Comparison of ENCODE assay signal across 8 cellular contexts in the genomic region with DNA sequence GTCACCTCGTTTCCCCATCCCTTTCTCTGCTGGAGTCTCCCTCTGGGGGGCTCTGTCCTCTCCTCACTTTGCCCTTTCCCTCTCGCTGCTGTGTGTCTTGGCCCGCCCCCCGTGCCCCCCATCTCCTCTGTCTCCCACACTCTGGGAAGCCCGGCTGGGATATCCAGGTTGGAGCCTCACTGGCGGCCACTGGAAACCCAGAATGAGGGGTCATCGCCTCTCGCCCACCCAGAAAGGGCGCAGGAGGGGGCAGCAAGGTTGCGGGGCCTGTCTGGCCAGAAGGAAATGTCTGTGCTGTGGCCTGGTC. TPM values are rescaled to one million over a fixed set of nuclear protein-coding genes. Genes with fewer than 3 reads are reported as not detected.
DNase-seq lines count a peak whose midpoint lies in the region; ATAC-seq and TF ChIP-seq lines count a peak whose summit lies in the region.

No MANE protein-coding gene starts in this region.

- H3K27me3 ChIP-seq in colonic mucosa: no peaks in the 10 kb centered on the region
- no peaks in the 10 kb centered on the region for H3K27me3 ChIP-seq in muscle layer of colon (ENCODE audit: control insufficient read depth in 1 of 2, insufficient read depth in 2 of 2, low read length in 2 of 2)
- H3K27me3 ChIP-seq in tibial nerve: no peaks in the 10 kb centered on the region

- no peaks in the 10 kb centered on the region for H3K27me3 Mint-ChIP-seq in activated naive CD4-positive, alpha-beta T cell treated with anti-CD3 and anti-CD28 coated beads for 36 hours (ENCODE audit: low read depth)

- no peak for TF ChIP-seq EP300 in tibial nerve (IDR thresholded peaks at IDR 0.05)

- intact Hi-C loops in activated naive CD4-positive, alpha-beta T cell treated with anti-CD3 and anti-CD28 coated beads for 36 hours (cut with micrococcal nuclease): no loop called here
- intact Hi-C loops in colonic mucosa (cut with DNase I): loop anchor here (10.0 kb wide), 1 partner anchor 109 kb away; a partner anchor contains a TSS

- H3K36me3 Mint-ChIP-seq in activated naive CD4-positive, alpha-beta T cell treated with anti-CD3 and anti-CD28 coated beads for 36 hours (ENCODE audit: low read depth): peaks cover 38% of the 10 kb centered on the region
- H3K36me3 Mint-ChIP-seq in activated naive CD4-positive, alpha-beta T cell treated with anti-CD3 and anti-CD28 coated beads, Interleukin-2, amount 50 U/mL, for 72 hours: peaks cover 4 to 31% of the 10 kb centered on the region in 2 donors

- no peaks in the 10 kb centered on the region for H3K36me3 ChIP-seq in colonic mucosa
- H3K36me3 ChIP-seq in muscle layer of colon (ENCODE audit: insufficient read depth, low read length): peaks cover 22% of the 10 kb centered on the region
- H3K36me3 ChIP-seq in tibial nerve: peaks cover 0 to 48% (median 6%) of the 10 kb centered on the region in 3 donors

- CTCF ChIA-PET in activated naive CD4-positive, alpha-beta T cell treated with anti-CD3 and anti-CD28 coated beads for 36 hours (lab: Charles Lee): no interaction called here

- H3K9me3 ChIP-seq in colonic mucosa: no peaks in the 10 kb centered on the region
- H3K9me3 ChIP-seq in muscle layer of colon (ENCODE audit: low read length): no peaks in the 10 kb centered on the region
- H3K9me3 ChIP-seq in tibial nerve: no peaks in the 10 kb centered on the region

- H3K9ac ChIP-seq in colonic mucosa (ENCODE audit: low read depth in 2 of 2, low read length in 2 of 2) (peak overlapping the region in 1 of 2 donors; percentile 40), muscle layer of colon (ENCODE audit: low read length) (no peak overlapping the region)

- no peak for TF ChIP-seq POLR2A in tibial nerve (IDR thresholded peaks at IDR 0.05)

- H3K4me3 ChIP-seq in colonic mucosa (no peak overlapping the region), muscle layer of colon (ENCODE audit: low read depth in 1 of 2, low read length in 2 of 2) (peak overlapping the region; percentile 44 to 49), tibial nerve (peak overlapping the region in 1 of 4 donors; percentile 33)

- TF ChIP-seq CTCF in colonic mucosa (IDR thresholded peaks at IDR 0.05): no peak
- no peak for TF ChIP-seq CTCF in tibial nerve (IDR thresholded peaks at IDR 0.05)

- H3K27ac Mint-ChIP-seq in activated naive CD4-positive, alpha-beta T cell treated with anti-CD3 and anti-CD28 coated beads for 36 hours: peak overlapping the region; percentile 44
- H3K27ac Mint-ChIP-seq in activated naive CD4-positive, alpha-beta T cell treated with anti-CD3 and anti-CD28 coated beads, Interleukin-2, amount 50 U/mL, for 72 hours: peak overlapping the region in 1 of 2 donors; percentile 96

- H3K27ac ChIP-seq in colonic mucosa (peak overlapping the region; percentile 71), muscle layer of colon (ENCODE audit: low read depth, low read length) (peak overlapping the region; percentile 56), tibial nerve (peak overlapping the region in 3 of 4 donors; percentile 63 to 95 (median 93))

- 7 to 10% methylated on average over 10 of the region's 10 CpGs for WGBS in tibial nerve, 2 donors

- no peaks in the 10 kb centered on the region for H3K9me3 Mint-ChIP-seq in activated naive CD4-positive, alpha-beta T cell treated with anti-CD3 and anti-CD28 coated beads for 36 hours
- H3K9me3 Mint-ChIP-seq in activated naive CD4-positive, alpha-beta T cell treated with anti-CD3 and anti-CD28 coated beads, Interleukin-2, amount 50 U/mL, for 72 hours: no peaks in the 10 kb centered on the region

- peaks cover 29% of the 10 kb centered on the region for H3K4me1 ChIP-seq in colonic mucosa
- peaks cover 46% of the 10 kb centered on the region for H3K4me1 ChIP-seq in muscle layer of colon (ENCODE audit: insufficient read depth, low read length)
- peaks cover 0 to 80% (median 62%) of the 10 kb centered on the region in 4 donors for H3K4me1 ChIP-seq in tibial nerve

- no peak for DNase-seq in activated naive CD4-positive, alpha-beta T cell treated with anti-CD3 and anti-CD28 coated beads for 36 hours
- no peak for DNase-seq in activated naive CD4-positive, alpha-beta T cell treated with anti-CD3 and anti-CD28 coated beads, Interleukin-2, amount 50 U/mL, for 72 hours (ENCODE audit: low spot score in 2 of 2)
- no peak for DNase-seq in colonic mucosa
- no peak for DNase-seq in tibial nerve (ENCODE audit: low spot score in 2 of 2)
- no peak for DNase-seq in SIG-M5 (lab: John Stamatoyannopoulos, UW)
- DNase-seq in NCI-H69 (lab: John Stamatoyannopoulos, UW): no peak
- DNase-seq in AG20443 (ENCODE audit: low spot score): no peak

- H3K4me3 Mint-ChIP-seq in activated naive CD4-positive, alpha-beta T cell treated with anti-CD3 and anti-CD28 coated beads for 36 hours: no peak overlapping the region

- peaks cover 48% of the 10 kb centered on the region for H3K4me1 Mint-ChIP-seq in activated naive CD4-positive, alpha-beta T cell treated with anti-CD3 and anti-CD28 coated beads for 36 hours (ENCODE audit: low read depth)

- ATAC-seq in activated naive CD4-positive, alpha-beta T cell treated with anti-CD3 and anti-CD28 coated beads, Interleukin-2, amount 50 U/mL, for 72 hours: no peak

RNA-seq across cellular contexts. Expression of a gene that starts 15.6 kb away (rescaled TPM):
- 10 to 100 TPM; 14.9 to 15.8 TPM for total RNA-seq in activated naive CD4-positive, alpha-beta T cell treated with anti-CD3 and anti-CD28 coated beads for 36 hours
- 10 to 100 TPM; 24.7 to 43.1 TPM for total RNA-seq in activated naive CD4-positive, alpha-beta T cell treated with anti-CD3 and anti-CD28 coated beads, Interleukin-2, amount 50 U/mL, for 72 hours
- total RNA-seq in colonic mucosa (10 to 100 TPM; 20.6 to 30.5 TPM), tibial nerve (10 to 100 TPM; 12.9 to 21.3 (median 15.0) TPM)

RNA-seq across cellular contexts. Expression of a gene that starts 28.1 kb away (rescaled TPM):
- 10 to 100 TPM; 94.4 to 95.6 TPM for total RNA-seq in activated naive CD4-positive, alpha-beta T cell treated with anti-CD3 and anti-CD28 coated beads for 36 hours
- 100 to 1,000 TPM in 1 of 2 donors, 10 to 100 TPM in 1; 73.4 to 126 TPM for total RNA-seq in activated naive CD4-positive, alpha-beta T cell treated with anti-CD3 and anti-CD28 coated beads, Interleukin-2, amount 50 U/mL, for 72 hours
- total RNA-seq in colonic mucosa (10 to 100 TPM in 1 of 2 donors, 1 to 10 TPM in 1; 7.7 to 14.6 TPM), tibial nerve (10 to 100 TPM; 14.6 to 31.8 (median 23.9) TPM)

RNA-seq across cellular contexts. Expression of a gene that starts 38.4 kb away (rescaled TPM):
- 1 to 10 TPM; 3.5 to 4.1 TPM for total RNA-seq in activated naive CD4-positive, alpha-beta T cell treated with anti-CD3 and anti-CD28 coated beads for 36 hours
- total RNA-seq in activated naive CD4-positive, alpha-beta T cell treated with anti-CD3 and anti-CD28 coated beads, Interleukin-2, amount 50 U/mL, for 72 hours: 1 to 10 TPM; 4.7 to 7.8 TPM
- total RNA-seq in colonic mucosa (10 to 100 TPM in 1 of 2 donors, 1 to 10 TPM in 1; 8.4 to 10.4 TPM), tibial nerve (1 to 10 TPM in 3 of 4 donors, under 1 TPM in 1; 0.87 to 8.2 (median 3.6) TPM)

RNA-seq across cellular contexts. Expression of a gene that starts 50.7 kb away (rescaled TPM):
- total RNA-seq in activated naive CD4-positive, alpha-beta T cell treated with anti-CD3 and anti-CD28 coated beads for 36 hours: 1 to 10 TPM; 5.6 to 5.7 TPM
- total RNA-seq in activated naive CD4-positive, alpha-beta T cell treated with anti-CD3 and anti-CD28 coated beads, Interleukin-2, amount 50 U/mL, for 72 hours: 10 to 100 TPM in 1 of 2 donors, 1 to 10 TPM in 1; 8.2 to 11.0 TPM
- total RNA-seq in colonic mucosa: 1 to 10 TPM; 2.0 to 3.6 TPM
- 10 to 100 TPM; 20.3 to 50.8 (median 31.5) TPM for total RNA-seq in tibial nerve
